ENCODE assay signal across 19 cellular contexts in the genomic region with DNA sequence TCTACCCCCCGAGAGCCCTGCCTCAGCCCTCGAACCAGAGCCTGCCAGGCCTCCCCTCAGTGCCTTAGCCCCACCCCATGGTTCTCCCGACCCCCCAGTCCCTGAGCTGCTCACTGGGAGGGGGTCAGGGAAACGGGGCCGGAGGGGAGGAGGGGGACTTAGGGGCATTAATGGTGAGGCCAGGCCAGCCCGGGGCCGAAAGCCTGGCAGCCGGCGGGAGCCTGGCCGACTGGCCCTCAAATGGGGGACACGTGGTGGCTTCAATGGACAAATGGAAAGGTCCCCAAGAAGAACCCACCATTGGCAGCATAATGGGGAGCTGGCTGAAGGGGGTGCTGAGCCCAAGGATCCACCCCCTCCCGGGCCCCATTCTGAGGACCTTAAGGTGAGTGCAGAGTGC. TPM values are rescaled to one million over a fixed set of nuclear protein-coding genes. Genes with fewer than 3 reads are reported as not detected.
DNase-seq lines count a peak whose midpoint lies in the region; ATAC-seq, FAIRE-seq and TF ChIP-seq lines count a peak whose summit lies in the region.
"Had no signal": no experiment of that assay in that cellular context is flagged by ENCODE, and none has a peak within 500 bp of the region (broad histone marks: within the 10 kb centered on the region; RNA-seq: fewer than 3 reads in every experiment).

No MANE protein-coding gene starts in this region.

- WGBS in K562 (ENCODE audit: insufficient coverage, low coverage, missing lambda C conversion rate): 88% methylated on average over 5 of the region's 12 CpGs

- peak overlapping the region; percentile 45 for H3K27ac Mint-ChIP-seq in stimulated activated naive CD8-positive, alpha-beta T cell treated with anti-CD3 and anti-CD28 coated beads, Interleukin-15, Interleukin-2, amounts not matched to agents 100 ng/mL and 50 ng/mL, for 24 hours

- H3K79me2 ChIP-seq in K562 (ENCODE audit: control insufficient read depth, insufficient read depth, low read length): peaks cover 24% of the 10 kb centered on the region

- no peaks in the 10 kb centered on the region for H4K20me1 ChIP-seq in K562 (replicated peaks; ENCODE audit: control insufficient read depth, insufficient read depth, low read length)

- TF ChIP-seq EP300 in K562 (IDR thresholded peaks at IDR 0.05; ENCODE audit: low read length): no peak

- peaks cover 89% of the 10 kb centered on the region; the same call in 2 of the 3 replicates for H3K36me3 ChIP-seq in K562 (ENCODE audit: control insufficient read depth, insufficient read depth, low read length)

- TF ChIP-seq CTCF in K562 (IDR thresholded peaks at IDR 0.05 in 2 of 3, conservative IDR thresholded peaks at IDR 0.05 in 1 of 3; ENCODE audit: insufficient read depth in 2 of 3, low read depth in 1 of 3, low read length in 3 of 3): no peak

- TF ChIP-seq POLR2A in K562 (conservative IDR thresholded peaks at IDR 0.05): no peak

- H3K9me3 Mint-ChIP-seq in stimulated activated naive CD8-positive, alpha-beta T cell treated with anti-CD3 and anti-CD28 coated beads, Interleukin-15, Interleukin-2, amounts not matched to agents 100 ng/mL and 50 ng/mL, for 24 hours: no peaks in the 10 kb centered on the region

- no peak overlapping the region for H3K4me3 ChIP-seq in K562

- H3K27ac ChIP-seq in K562 (ENCODE audit: extremely low read depth, low read depth, low read length): no peak overlapping the region

- intact Hi-C loops in K562 (cut with micrococcal nuclease): no loop called here

- peaks cover 18 to 31% of the 10 kb centered on the region in 2 experiments for H3K4me1 ChIP-seq in K562 (replicated peaks in 1 of 2; ENCODE audit: control insufficient read depth in 2 of 2, insufficient read depth in 2 of 2, low read length in 2 of 2)
- H3K4me1 ChIP-seq: BE2C had no signal

- CTCF ChIA-PET in K562 (lab: Yijun Ruan, JAX; ENCODE audit: low intra/inter-chr PET ratio): no interaction called here

- H3K27me3 ChIP-seq in K562 (ENCODE audit: control insufficient read depth in 2 of 2, insufficient read depth in 2 of 2, low read length in 2 of 2): no peaks in the 10 kb centered on the region
- H3K27me3 ChIP-seq: BE2C had no signal

- in situ Hi-C loops in K562 (cut with MboI): no loop called here

- no peaks in the 10 kb centered on the region for H3K9me3 ChIP-seq in K562 (replicated peaks; ENCODE audit: control insufficient read depth, insufficient read depth, low read depth, low read length)
- H3K9me3 ChIP-seq: BE2C had no signal

- no peak overlapping the region for H3K9ac ChIP-seq in K562 (ENCODE audit: insufficient read depth in 1 of 2, low read depth in 2 of 2, low read length in 2 of 2)

- no peak for TF ChIP-seq RAD21 in K562 (CRISPR knock-in tag; conservative IDR thresholded peaks at IDR 0.05 in 1 of 2, IDR thresholded peaks at IDR 0.05 in 1 of 2)

- no peak for DNase-seq in stimulated activated naive CD8-positive, alpha-beta T cell treated with anti-CD3 and anti-CD28 coated beads, Interleukin-15, Interleukin-2, amounts not matched to agents 100 U/mL and 50 U/mL, for 24 hours
- DNase-seq in K562 (ENCODE audit: extremely low read depth in 1 of 4, low spot score in 3 of 4) (no peak), OCI-M2 (lab: John Stamatoyannopoulos, UW; ENCODE audit: unreplicated experiment) (no peak), urothelium cell line (ENCODE audit: low spot score) (no peak), kidney tubule cell (ENCODE audit: low spot score) (no peak)
- DNase-seq: BE2C, DMS53, GDM1, KBM-7, NCI-H1048, NCI-H1417 treated with DMSO at 0.1 percent for 48 hours, NCI-H187, NCI-H446, NCI-H526 had no signal

- no TSS peak for BruUV-seq in K562 (replicated peaks; lab: Mats Ljungman, UMichigan)

- H2AFZ ChIP-seq in K562 (ENCODE audit: low read depth, low read length): no peak overlapping the region

- no peak overlapping the region for H3K4me2 ChIP-seq in K562 (ENCODE audit: insufficient read depth, low read length)

- H3K36me3 Mint-ChIP-seq in stimulated activated naive CD8-positive, alpha-beta T cell treated with anti-CD3 and anti-CD28 coated beads, Interleukin-15, Interleukin-2, amounts not matched to agents 100 ng/mL and 50 ng/mL, for 24 hours (ENCODE audit: low read depth): peaks cover 48% of the 10 kb centered on the region

- POLR2A ChIA-PET in K562 (lab: Yijun Ruan, JAX): interaction anchor here (0.8 to 10.8 kb wide), 4 partner anchors 11 to 51 kb away, joined by 3 to 225 read pairs (median 6); a partner anchor contains a TSS

- no peak overlapping the region for H3K4me3 Mint-ChIP-seq in stimulated activated naive CD8-positive, alpha-beta T cell treated with anti-CD3 and anti-CD28 coated beads, Interleukin-15, Interleukin-2, amounts not matched to agents 100 ng/mL and 50 ng/mL, for 24 hours

- no peaks in the 10 kb centered on the region for H3K9me1 ChIP-seq in K562 (ENCODE audit: control insufficient read depth, insufficient read depth, low read length)

- peaks cover 21% of the 10 kb centered on the region for H3K4me1 Mint-ChIP-seq in stimulated activated naive CD8-positive, alpha-beta T cell treated with anti-CD3 and anti-CD28 coated beads, Interleukin-15, Interleukin-2, amounts not matched to agents 100 ng/mL and 50 ng/mL, for 24 hours (ENCODE audit: low read depth)

- FAIRE-seq in K562 (lab: Jason Lieb, UNC): no peak
- FAIRE-seq in urothelium cell line (lab: Jason Lieb, UNC): no peak
- FAIRE-seq: D721Med, H1, RCC 7860 had no signal

- ATAC-seq in stimulated activated naive CD8-positive, alpha-beta T cell treated with anti-CD3 and anti-CD28 coated beads, Interleukin-15, Interleukin-2, amounts not matched to agents 100 U/mL and 50 U/mL, for 24 hours: no peak
- no peak for ATAC-seq in K562
- ATAC-seq: Right ventricle myocardium inferior had no signal

- H3K27me3 Mint-ChIP-seq in stimulated activated naive CD8-positive, alpha-beta T cell treated with anti-CD3 and anti-CD28 coated beads, Interleukin-15, Interleukin-2, amounts not matched to agents 100 ng/mL and 50 ng/mL, for 24 hours: no peaks in the 10 kb centered on the region

RNA-seq across cellular contexts. Expression of a gene that starts 5.6 kb away (rescaled TPM):
- 77.3 and 118 TPM in 2 replicates for total RNA-seq in K562 (2011; cell fraction: chromatin; rRNA removed; ENCODE audit: low replicate concordance)
- 43.2 and 44.7 TPM in 2 replicates for total RNA-seq in K562 (2011; cell fraction: nucleolus; rRNA removed)
- total RNA-seq in K562 (2011; cell fraction: nucleoplasm; rRNA removed): 49.3 and 57.0 TPM in 2 replicates
- total RNA-seq in K562 (2014; rRNA removed) (4.7 and 6.3 TPM in 2 replicates), K562 (2014; rRNA removed; fragmentation: Illumina TruSeq; extraction: Trizol) (2.7 and 3.8 TPM in 2 replicates), K562 (2015; rRNA removed; fragmentation: Illumina TruSeq; extraction: Trizol) (3.6 and 6.1 TPM in 2 replicates), K562 (2021) (46.6 and 54.8 TPM in 2 replicates)
- polyA plus RNA-seq in K562 (2011; rRNA removed) (2.0 and 6.8 TPM in 2 replicates), K562 (2014; fragmentation: Illumina TruSeq; extraction: Trizol) (14.1 and 20.3 TPM in 2 replicates), K562 (2014; fragmentation: Nextera tagmentation; extraction: Ambion mirVana) (1 to 10 TPM; 2.6 to 2.9 TPM), K562 (2014; rRNA removed) (12.2 and 19.8 TPM in 2 replicates)
- polyA plus RNA-seq in K562 (2011; cell fraction: cytosol; rRNA removed): 1.1 and 1.4 TPM in 2 replicates
- polyA plus RNA-seq in K562 (2011; cell fraction: nucleus; rRNA removed): 25.0 and 38.2 TPM in 2 replicates
- 21.1 and 37.7 TPM in 2 replicates for polyA plus RNA-seq in K562 (2012)
- 1.7 and 4.1 TPM in 2 replicates for polyA minus RNA-seq in K562 (2011; rRNA and poly(A)+ RNA removed)
- polyA minus RNA-seq in K562 (2011; cell fraction: cytosol; rRNA and poly(A)+ RNA removed): 5.2 and 13.3 TPM in 2 replicates
- 15.5 and 20.1 TPM in 2 replicates for polyA minus RNA-seq in K562 (2011; cell fraction: nucleus; rRNA and poly(A)+ RNA removed)

RNA-seq across cellular contexts. Expression of a gene that starts 7.9 kb away (rescaled TPM):
- total RNA-seq in K562 (2011; cell fraction: chromatin; rRNA removed; ENCODE audit: low replicate concordance): 172 and 185 TPM in 2 replicates
- total RNA-seq in K562 (2011; cell fraction: nucleolus; rRNA removed): 119 and 124 TPM in 2 replicates
- total RNA-seq in K562 (2011; cell fraction: nucleoplasm; rRNA removed): 106 and 127 TPM in 2 replicates
- 68.2 and 89.9 TPM in 2 replicates for total RNA-seq in K562 (2014; rRNA removed)
- 89.6 and 104 TPM in 2 replicates for total RNA-seq in K562 (2014; rRNA removed; fragmentation: Illumina TruSeq; extraction: Trizol)
- 53.7 and 59.1 TPM in 2 replicates for total RNA-seq in K562 (2015; rRNA removed; fragmentation: Illumina TruSeq; extraction: Trizol)
- total RNA-seq in K562 (2021): 56.8 and 61.8 TPM in 2 replicates
- 99.0 and 118 TPM in 2 replicates for polyA plus RNA-seq in K562 (2011; rRNA removed)
- polyA plus RNA-seq in K562 (2011; cell fraction: cytosol; rRNA removed): 29.5 and 56.7 TPM in 2 replicates
- 133 and 186 TPM in 2 replicates for polyA plus RNA-seq in K562 (2011; cell fraction: nucleus; rRNA removed)
- polyA plus RNA-seq in K562 (2012): 99.5 and 353 TPM in 2 replicates
- polyA plus RNA-seq in K562 (2014; fragmentation: Illumina TruSeq; extraction: Trizol): 83.9 and 103 TPM in 2 replicates
- 100 to 1,000 TPM; 254 to 272 TPM for polyA plus RNA-seq in K562 (2014; fragmentation: Nextera tagmentation; extraction: Ambion mirVana)
- 87.2 and 127 TPM in 2 replicates for polyA plus RNA-seq in K562 (2014; rRNA removed)
- polyA minus RNA-seq in K562 (2011; rRNA and poly(A)+ RNA removed): 37.2 and 59.6 TPM in 2 replicates
- polyA minus RNA-seq in K562 (2011; cell fraction: cytosol; rRNA and poly(A)+ RNA removed): 22.3 and 23.0 TPM in 2 replicates
- polyA minus RNA-seq in K562 (2011; cell fraction: nucleus; rRNA and poly(A)+ RNA removed): 25.7 and 57.9 TPM in 2 replicates

RNA-seq across cellular contexts. Expression of a gene that starts 18.8 kb away (rescaled TPM):
- total RNA-seq in K562 (2011; cell fraction: chromatin; rRNA removed; ENCODE audit: low replicate concordance): 253 and 274 TPM in 2 replicates
- 125 and 135 TPM in 2 replicates for total RNA-seq in K562 (2011; cell fraction: nucleolus; rRNA removed)
- 180 and 202 TPM in 2 replicates for total RNA-seq in K562 (2011; cell fraction: nucleoplasm; rRNA removed)
- total RNA-seq in K562 (2014; rRNA removed): 128 and 135 TPM in 2 replicates
- total RNA-seq in K562 (2014; rRNA removed; fragmentation: Illumina TruSeq; extraction: Trizol): 114 and 115 TPM in 2 replicates
- total RNA-seq in K562 (2015; rRNA removed; fragmentation: Illumina TruSeq; extraction: Trizol): 122 and 151 TPM in 2 replicates
- total RNA-seq in K562 (2021): 119 and 129 TPM in 2 replicates
- polyA plus RNA-seq in K562 (2011; rRNA removed): 137 and 161 TPM in 2 replicates
- 125 and 134 TPM in 2 replicates for polyA plus RNA-seq in K562 (2011; cell fraction: cytosol; rRNA removed)
- 140 and 175 TPM in 2 replicates for polyA plus RNA-seq in K562 (2011; cell fraction: nucleus; rRNA removed)
- 98.5 and 216 TPM in 2 replicates for polyA plus RNA-seq in K562 (2012)
- polyA plus RNA-seq in K562 (2014; fragmentation: Illumina TruSeq; extraction: Trizol): 255 and 270 TPM in 2 replicates
- 10 to 100 TPM; 43.6 to 64.7 TPM for polyA plus RNA-seq in K562 (2014; fragmentation: Nextera tagmentation; extraction: Ambion mirVana)
- polyA plus RNA-seq in K562 (2014; rRNA removed): 125 and 127 TPM in 2 replicates
- 129 and 192 TPM in 2 replicates for polyA minus RNA-seq in K562 (2011; rRNA and poly(A)+ RNA removed)
- polyA minus RNA-seq in K562 (2011; cell fraction: cytosol; rRNA and poly(A)+ RNA removed): 103 and 129 TPM in 2 replicates
- polyA minus RNA-seq in K562 (2011; cell fraction: nucleus; rRNA and poly(A)+ RNA removed): 35.9 and 66.2 TPM in 2 replicates

RNA-seq across cellular contexts. Expression of a gene that starts 21.7 kb away (rescaled TPM):
- total RNA-seq in K562 (2011; cell fraction: chromatin; rRNA removed; ENCODE audit: low replicate concordance): 64.9 and 77.9 TPM in 2 replicates
- 36.1 and 39.9 TPM in 2 replicates for total RNA-seq in K562 (2011; cell fraction: nucleolus; rRNA removed)
- 52.8 and 54.9 TPM in 2 replicates for total RNA-seq in K562 (2011; cell fraction: nucleoplasm; rRNA removed)
- 5.9 and 7.1 TPM in 2 replicates for total RNA-seq in K562 (2014; rRNA removed)
- total RNA-seq in K562 (2014; rRNA removed; fragmentation: Illumina TruSeq; extraction: Trizol): 7.3 and 8.0 TPM in 2 replicates
- 4.3 and 4.5 TPM in 2 replicates for total RNA-seq in K562 (2015; rRNA removed; fragmentation: Illumina TruSeq; extraction: Trizol)
- total RNA-seq in K562 (2021): 14.2 and 17.7 TPM in 2 replicates
- 16.0 and 19.3 TPM in 2 replicates for polyA plus RNA-seq in K562 (2011; rRNA removed)
- 5.5 and 8.2 TPM in 2 replicates for polyA plus RNA-seq in K562 (2011; cell fraction: cytosol; rRNA removed)
- 66.5 and 75.3 TPM in 2 replicates for polyA plus RNA-seq in K562 (2011; cell fraction: nucleus; rRNA removed)
- polyA plus RNA-seq in K562 (2012): 8.1 and 30.3 TPM in 2 replicates
- polyA plus RNA-seq in K562 (2014; fragmentation: Illumina TruSeq; extraction: Trizol): 16.0 and 16.1 TPM in 2 replicates
- 1 to 10 TPM; 3.4 to 5.3 TPM for polyA plus RNA-seq in K562 (2014; fragmentation: Nextera tagmentation; extraction: Ambion mirVana)
- polyA plus RNA-seq in K562 (2014; rRNA removed): 15.8 and 17.7 TPM in 2 replicates
- polyA minus RNA-seq in K562 (2011; rRNA and poly(A)+ RNA removed): 13.4 and 14.8 TPM in 2 replicates
- polyA minus RNA-seq in K562 (2011; cell fraction: cytosol; rRNA and poly(A)+ RNA removed): 5.6 and 6.9 TPM in 2 replicates
- 14.0 and 22.0 TPM in 2 replicates for polyA minus RNA-seq in K562 (2011; cell fraction: nucleus; rRNA and poly(A)+ RNA removed)

RNA-seq across cellular contexts. Expression of a gene that starts 40.3 kb away (rescaled TPM):
- 823 and 1,075 TPM in 2 replicates for total RNA-seq in K562 (2011; cell fraction: chromatin; rRNA removed; ENCODE audit: low replicate concordance)
- total RNA-seq in K562 (2011; cell fraction: nucleolus; rRNA removed): 517 and 536 TPM in 2 replicates
- total RNA-seq in K562 (2011; cell fraction: nucleoplasm; rRNA removed): 605 and 612 TPM in 2 replicates
- total RNA-seq in K562 (2014; rRNA removed) (231 and 232 TPM in 2 replicates), K562 (2014; rRNA removed; fragmentation: Illumina TruSeq; extraction: Trizol) (220 and 245 TPM in 2 replicates), K562 (2015; rRNA removed; fragmentation: Illumina TruSeq; extraction: Trizol) (158 and 169 TPM in 2 replicates), K562 (2021) (339 and 382 TPM in 2 replicates)
- polyA plus RNA-seq in K562 (2011; rRNA removed) (145 and 271 TPM in 2 replicates), K562 (2014; fragmentation: Illumina TruSeq; extraction: Trizol) (298 and 362 TPM in 2 replicates), K562 (2014; fragmentation: Nextera tagmentation; extraction: Ambion mirVana) (100 to 1,000 TPM; 117 to 168 TPM), K562 (2014; rRNA removed) (221 and 229 TPM in 2 replicates)
- polyA plus RNA-seq in K562 (2011; cell fraction: cytosol; rRNA removed): 137 and 183 TPM in 2 replicates
- polyA plus RNA-seq in K562 (2011; cell fraction: nucleus; rRNA removed): 838 and 1,308 TPM in 2 replicates
- polyA plus RNA-seq in K562 (2012): 210 and 555 TPM in 2 replicates
- polyA minus RNA-seq in K562 (2011; rRNA and poly(A)+ RNA removed): 171 and 257 TPM in 2 replicates
- polyA minus RNA-seq in K562 (2011; cell fraction: cytosol; rRNA and poly(A)+ RNA removed): 105 and 116 TPM in 2 replicates
- 226 and 398 TPM in 2 replicates for polyA minus RNA-seq in K562 (2011; cell fraction: nucleus; rRNA and poly(A)+ RNA removed)
